In genomic region chr7:55189878-55190436, GRCh38 we compare ENCODE assay signal across 31 cellular contexts.
DNase-seq lines count a peak whose midpoint lies in the region; ATAC-seq and TF ChIP-seq lines count a peak whose summit lies in the region.
"Had no signal": no experiment of that assay in that cellular context is flagged by ENCODE, and none has a peak within 500 bp of the region (broad histone marks: within the 10 kb centered on the region; RNA-seq: fewer than 3 reads in every experiment).

No MANE protein-coding gene starts in this region.

- DNase-seq in left ventricle myocardium inferior (no peak), cardiac septum (ENCODE audit: low spot score) (no peak), glutamatergic neuron (no peak), osteocyte (ENCODE audit: extremely low spot score, unreplicated experiment) (peak; percentile 60), upper lobe of right lung (no peak), DMS53 (lab: John Stamatoyannopoulos, UW) (no peak)
- DNase-seq: activated CD4-positive, alpha-beta memory T cell treated with anti-CD3 and anti-CD28 coated beads, Interleukin-2, amount 10 ng/mL, durations not matched to agents 7 days and 5 days; amygdala; CD4-positive, alpha-beta memory T cell; H7; left lung; midbrain; MM.1S; naive B cell; NCI-H1417; NCI-H2081 treated with DMSO at 0.1 percent for 48 hours; NCI-H226; NCI-H526 treated with DMSO at 0.1 percent for 48 hours; nucleus accumbens; PC-3; Right ventricle myocardium superior; stimulated activated naive CD4-positive, alpha-beta T cell had no signal

- H3K4me1 Mint-ChIP-seq in glutamatergic neuron (ENCODE audit: low read depth, unreplicated experiment) (peaks cover 31% of the 10 kb centered on the region), osteocyte (ENCODE audit: unreplicated experiment) (peaks cover 66% of the 10 kb centered on the region)
- H3K4me1 Mint-ChIP-seq: activated naive CD4-positive, alpha-beta T cell treated with anti-CD3 and anti-CD28 coated beads, Interleukin-2, amount 50 U/mL, for 24 hours; B cell had no signal

- ATAC-seq in upper lobe of right lung (no peak), HG03342 (IDR thresholded peaks at IDR 0.05; ENCODE audit: unreplicated experiment) (no peak), GM21717 (IDR thresholded peaks at IDR 0.05; ENCODE audit: unreplicated experiment) (no peak)
- ATAC-seq: left lung, PC-3 had no signal

- H3K9me3 ChIP-seq in left ventricle myocardium inferior (replicated peaks) (no peaks in the 10 kb centered on the region), upper lobe of right lung (no peaks in the 10 kb centered on the region)
- H3K9me3 ChIP-seq: breast epithelium, left lung, thoracic aorta had no signal

- peaks cover 18% of the 10 kb centered on the region for H3K36me3 ChIP-seq in left ventricle myocardium inferior
- H3K36me3 ChIP-seq in upper lobe of right lung: peaks cover 15% of the 10 kb centered on the region
- H3K36me3 ChIP-seq: breast epithelium had no signal

- H3K27me3 Mint-ChIP-seq in glutamatergic neuron (ENCODE audit: unreplicated experiment) (peaks cover 2% of the 10 kb centered on the region), osteocyte (ENCODE audit: unreplicated experiment) (no peaks in the 10 kb centered on the region)

- H3K27ac Mint-ChIP-seq in glutamatergic neuron (ENCODE audit: unreplicated experiment) (peak overlapping the region; percentile 14), osteocyte (ENCODE audit: unreplicated experiment) (no peak overlapping the region)
- H3K27ac Mint-ChIP-seq: activated CD4-positive, alpha-beta memory T cell treated with anti-CD3 and anti-CD28 coated beads, Interleukin-2, amount 10 ng/mL, durations not matched to agents 7 days and 5 days; activated naive CD4-positive, alpha-beta T cell treated with anti-CD3 and anti-CD28 coated beads, Interleukin-2, amount 50 U/mL, for 24 hours; B cell; CD4-positive, alpha-beta memory T cell; naive B cell; T-helper 2 cell treated with Interferon-gamma antibody and Interleukin-4, amounts not matched to agents 5 μg/mL and 100 μg/mL, for 36 hours had no signal

- intact Hi-C loops in left ventricle myocardium inferior (cut with micrococcal nuclease) (no loop called here), cardiac septum (cut with DNase I) (loop anchor here (5.0 kb wide), 1 partner anchor 63 kb away; no protein-coding TSS in a partner anchor), upper lobe of right lung (cut with DNase I) (no loop called here)

- TF ChIP-seq CTCF in left ventricle myocardium inferior (IDR thresholded peaks at IDR 0.05; ENCODE audit: borderline replicate concordance) (no peak), glutamatergic neuron (IDR thresholded peaks at IDR 0.05; ENCODE audit: partially characterized antibody, unreplicated experiment) (no peak), osteocyte (IDR thresholded peaks at IDR 0.05) (no peak), upper lobe of right lung (IDR thresholded peaks at IDR 0.05) (no peak)

- peaks cover 12% of the 10 kb centered on the region for H3K9me3 Mint-ChIP-seq in glutamatergic neuron (ENCODE audit: unreplicated experiment)
- H3K9me3 Mint-ChIP-seq in osteocyte (ENCODE audit: unreplicated experiment): no peaks in the 10 kb centered on the region
- H3K9me3 Mint-ChIP-seq: activated CD4-positive, alpha-beta memory T cell treated with anti-CD3 and anti-CD28 coated beads, Interleukin-2, amount 10 ng/mL, durations not matched to agents 7 days and 5 days; activated naive CD4-positive, alpha-beta T cell treated with anti-CD3 and anti-CD28 coated beads, Interleukin-2, amount 50 U/mL, for 24 hours; CD4-positive, alpha-beta memory T cell; T-helper 2 cell treated with Interferon-gamma antibody and Interleukin-4, amounts not matched to agents 5 μg/mL and 100 μg/mL, for 36 hours had no signal

- no peaks in the 10 kb centered on the region for H3K27me3 ChIP-seq in left ventricle myocardium inferior (ENCODE audit: low read depth)
- no peaks in the 10 kb centered on the region for H3K27me3 ChIP-seq in upper lobe of right lung
- H3K27me3 ChIP-seq: breast epithelium, left lung had no signal

- H3K4me3 Mint-ChIP-seq in glutamatergic neuron (ENCODE audit: unreplicated experiment) (no peak overlapping the region), osteocyte (ENCODE audit: unreplicated experiment) (no peak overlapping the region)
- H3K4me3 Mint-ChIP-seq: activated CD4-positive, alpha-beta memory T cell treated with anti-CD3 and anti-CD28 coated beads, Interleukin-2, amount 10 ng/mL, durations not matched to agents 7 days and 5 days; activated naive CD4-positive, alpha-beta T cell treated with anti-CD3 and anti-CD28 coated beads, Interleukin-2, amount 50 U/mL, for 24 hours; B cell; CD4-positive, alpha-beta memory T cell; naive B cell; T-helper 2 cell treated with Interferon-gamma antibody and Interleukin-4, amounts not matched to agents 5 μg/mL and 100 μg/mL, for 36 hours had no signal

- H3K36me3 Mint-ChIP-seq in glutamatergic neuron (ENCODE audit: unreplicated experiment) (peaks cover 5% of the 10 kb centered on the region), osteocyte (ENCODE audit: unreplicated experiment) (peaks cover 35% of the 10 kb centered on the region)
- H3K36me3 Mint-ChIP-seq: activated naive CD4-positive, alpha-beta T cell treated with anti-CD3 and anti-CD28 coated beads, Interleukin-2, amount 50 U/mL, for 24 hours; CD4-positive, alpha-beta memory T cell; naive B cell had no signal

- H3K27ac ChIP-seq in left ventricle myocardium inferior (replicated peaks): peak overlapping the region; percentile 33
- peak overlapping the region; percentile 11 for H3K27ac ChIP-seq in upper lobe of right lung
- H3K27ac ChIP-seq: KMS-11, skin epidermis, thoracic aorta had no signal

- no peak overlapping the region for H3K4me3 ChIP-seq in left ventricle myocardium inferior
- no peak overlapping the region for H3K4me3 ChIP-seq in upper lobe of right lung
- H3K4me3 ChIP-seq: breast epithelium, left lung, skin epidermis, thoracic aorta had no signal

- H3K4me1 ChIP-seq in left ventricle myocardium inferior (peaks cover 55% of the 10 kb centered on the region), upper lobe of right lung (no peaks in the 10 kb centered on the region)
- H3K4me1 ChIP-seq: breast epithelium had no signal
